ENCODE assay signal across 15 cellular contexts in genomic region chr6:157532963-157533362, GRCh38.
"Had no signal": no experiment of that assay in that cellular context is flagged by ENCODE, and none has a peak within 500 bp of the region (broad histone marks: within the 10 kb centered on the region; RNA-seq: fewer than 3 reads in every experiment).

No MANE protein-coding gene starts in this region.

- H3K27ac Mint-ChIP-seq: activated CD4-positive, alpha-beta T cell treated with anti-CD3 and anti-CD28 coated beads, Interleukin-2, amount 10 ng/mL, durations not matched to agents 7 days and 5 days; activated naive CD4-positive, alpha-beta T cell treated with anti-CD3 and anti-CD28 coated beads, Interleukin-2, amount 10 ng/mL, durations not matched to agents 7 days and 5 days; endodermal cell had no signal

- DNase-seq: activated CD4-positive, alpha-beta T cell treated with anti-CD3 and anti-CD28 coated beads, Interleukin-2, amount 10 ng/mL, durations not matched to agents 7 days and 5 days; activated CD4-positive, CD25-positive, alpha-beta regulatory T cell; activated naive CD4-positive, alpha-beta T cell treated with anti-CD3 and anti-CD28 coated beads, Interleukin-2, amount 10 ng/mL, durations not matched to agents 7 days and 5 days; central memory CD4-positive, alpha-beta T cell; cortex of kidney; erythroblast; mesenchymal stem cell; pancreas; retina; stimulated activated CD4-positive, alpha-beta T cell treated with anti-CD3 and anti-CD28 coated beads, Interleukin-15, amount 100 ng/mL, for 24 hours; stimulated activated CD4-positive, alpha-beta T cell treated with anti-CD3 and anti-CD28 coated beads, Interleukin-4, amount 100 ng/mL, for 24 hours; thyroid gland had no signal

- H3K27me3 Mint-ChIP-seq: activated CD4-positive, alpha-beta T cell treated with anti-CD3 and anti-CD28 coated beads, Interleukin-2, amount 10 ng/mL, durations not matched to agents 7 days and 5 days had no signal

- ATAC-seq: left lobe of liver, pancreas had no signal

- H3K9me3 Mint-ChIP-seq: activated CD4-positive, alpha-beta T cell treated with anti-CD3 and anti-CD28 coated beads, Interleukin-2, amount 10 ng/mL, durations not matched to agents 7 days and 5 days; endodermal cell; neural crest cell had no signal

- H3K4me3 Mint-ChIP-seq: activated CD4-positive, alpha-beta T cell treated with anti-CD3 and anti-CD28 coated beads, Interleukin-2, amount 10 ng/mL, durations not matched to agents 7 days and 5 days; activated naive CD4-positive, alpha-beta T cell treated with anti-CD3 and anti-CD28 coated beads, Interleukin-2, amount 10 ng/mL, durations not matched to agents 7 days and 5 days; endodermal cell had no signal
